Comparison of ENCODE assay signal across 12 cellular contexts in genomic region chr6:75852721-75853120, GRCh38.
DNase-seq lines count a peak whose midpoint lies in the region; ATAC-seq and TF ChIP-seq lines count a peak whose summit lies in the region.
"Had no signal": no experiment of that assay in that cellular context is flagged by ENCODE, and none has a peak within 500 bp of the region (broad histone marks: within the 10 kb centered on the region; RNA-seq: fewer than 3 reads in every experiment).

No MANE protein-coding gene starts in this region.

- TF ChIP-seq CTCF in GM12865 (IDR thresholded peaks at IDR 0.05; ENCODE audit: insufficient read depth, low read depth, low read length, missing control alignments): no peak
- no peak for TF ChIP-seq CTCF in astrocyte of the spinal cord (IDR thresholded peaks at IDR 0.05; ENCODE audit: low read depth, low read length)
- TF ChIP-seq CTCF in liver (IDR thresholded peaks at IDR 0.05; ENCODE audit: low read depth, low read length, missing input control): no peak

- H3K36me3 ChIP-seq in liver (ENCODE audit: control insufficient read depth in 4 of 4, insufficient read depth in 3 of 4, low read depth in 1 of 4, low read length in 3 of 4): peaks cover 0 to 7% (median 3%) of the 10 kb centered on the region in 4 donors
- H3K36me3 ChIP-seq: BLaER1 treated with 17β-estradiol and CSF1 and Interleukin-3, amounts not matched to agents 10 nM and 100 nM had no signal

- H3K4me1 ChIP-seq in liver (ENCODE audit: control insufficient read depth in 4 of 4, insufficient read depth in 4 of 4, low read length in 3 of 4): no peaks in the 10 kb centered on the region

- H3K9ac ChIP-seq in liver (ENCODE audit: low read depth in 1 of 2, low read length in 2 of 2): no peak overlapping the region
- H3K9ac ChIP-seq: BLaER1 treated with 17β-estradiol and CSF1 and Interleukin-3, amounts not matched to agents 10 nM and 100 nM had no signal

- no peak for TF ChIP-seq RAD21 in liver (IDR thresholded peaks at IDR 0.05)

- no peaks in the 10 kb centered on the region for H3K9me3 ChIP-seq in liver (ENCODE audit: control insufficient read depth in 4 of 4, low read length in 3 of 4)
- H3K9me3 ChIP-seq: BLaER1 treated with 17β-estradiol and CSF1 and Interleukin-3, amounts not matched to agents 10 nM and 100 nM had no signal

- DNase-seq in GM12865 (ENCODE audit: low read depth): peak; percentile 6
- DNase-seq in astrocyte of the spinal cord (ENCODE audit: low read depth, low spot score): peak; percentile 33
- DNase-seq in stimulated activated naive CD4-positive, alpha-beta T cell treated with Interleukin-2 at 50 U/mL for 16 hours (lab: John Stamatoyannopoulos, UW): no peak
- DNase-seq: effector memory CD8-positive, alpha-beta T cell; Right ventricle myocardium superior; stimulated activated naive CD4-positive, alpha-beta T cell had no signal

- no peak overlapping the region for H3K27ac ChIP-seq in liver (ENCODE audit: low read depth in 1 of 2, low read length in 2 of 2)
- H3K27ac ChIP-seq: BLaER1 treated with 17β-estradiol and CSF1 and Interleukin-3, amounts not matched to agents 10 nM and 100 nM had no signal

- no peaks in the 10 kb centered on the region for H3K27me3 ChIP-seq in liver (ENCODE audit: control insufficient read depth in 4 of 4, insufficient read depth in 4 of 4, low read length in 3 of 4)
- H3K27me3 ChIP-seq: BLaER1 treated with 17β-estradiol and CSF1 and Interleukin-3, amounts not matched to agents 10 nM and 100 nM had no signal

- H3K4me3 ChIP-seq in GM12865 (ENCODE audit: low read depth, low read length): no peak overlapping the region
- no peak overlapping the region for H3K4me3 ChIP-seq in astrocyte of the spinal cord (ENCODE audit: low read depth, low read length)
- H3K4me3 ChIP-seq in liver (ENCODE audit: low read depth in 1 of 3, low read length in 3 of 3): no peak overlapping the region
- H3K4me3 ChIP-seq: BLaER1 treated with 17β-estradiol and CSF1 and Interleukin-3, amounts not matched to agents 10 nM and 100 nM had no signal

- in situ Hi-C loops in astrocyte of the spinal cord (cut with HindIII; ENCODE audit: low sequenced_read_pairs): no loop called here

- ATAC-seq in HG03378 (IDR thresholded peaks at IDR 0.05; ENCODE audit: unreplicated experiment): peak; percentile 49
- ATAC-seq in GM18505 (IDR thresholded peaks at IDR 0.05; ENCODE audit: unreplicated experiment): no peak
- no peak for ATAC-seq in HG02970 (IDR thresholded peaks at IDR 0.05; ENCODE audit: low FRiP score, unreplicated experiment)
- ATAC-seq in GM21367 (IDR thresholded peaks at IDR 0.05; ENCODE audit: unreplicated experiment): no peak
- ATAC-seq: effector memory CD8-positive, alpha-beta T cell had no signal

- no peak for TF ChIP-seq POLR2A in GM18505 (IDR thresholded peaks at IDR 0.05; ENCODE audit: borderline replicate concordance, extremely low read depth, insufficient read depth, insufficient read length)

- 59% methylated on average over 4 of the region's 4 CpGs for WGBS in liver

TF ChIP-seq in liver, 16 proteins besides CTCF, POLR2A, EP300 and RAD21:
- TF ChIP-seq JUND (IDR thresholded peaks at IDR 0.05) (peak in 1 of 2 donors; percentile 17), FOXA2 (IDR thresholded peaks at IDR 0.05) (peak; percentile 18), GABPA (IDR thresholded peaks at IDR 0.05 in 1 of 2, conservative IDR thresholded peaks at IDR 0.05 in 1 of 2) (no peak)
